ENCODE assay signal across 11 cellular contexts in the genomic region with DNA sequence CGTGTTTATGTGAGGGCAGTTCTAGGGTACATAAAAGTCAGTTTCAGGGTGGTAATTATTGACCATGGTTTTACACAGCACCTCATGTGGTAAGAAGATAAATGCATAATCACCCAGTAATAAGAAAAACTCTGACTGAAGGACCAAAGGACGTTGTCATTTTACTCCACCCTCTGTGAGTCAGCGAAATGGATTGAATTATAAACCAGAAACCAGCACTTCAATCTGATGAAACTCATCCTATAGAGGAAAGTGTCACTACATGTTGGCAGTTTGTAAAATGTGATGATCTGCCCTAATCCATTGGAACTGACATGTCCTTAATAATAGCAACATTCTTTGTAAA.
DNase-seq lines count a peak whose midpoint lies in the region; ATAC-seq, FAIRE-seq and TF ChIP-seq lines count a peak whose summit lies in the region.
"Had no signal": no experiment of that assay in that cellular context is flagged by ENCODE, and none has a peak within 500 bp of the region (broad histone marks: within the 10 kb centered on the region; RNA-seq: fewer than 3 reads in every experiment).

No MANE protein-coding gene starts in this region.

- TF ChIP-seq CTCF in PC-9 (conservative IDR thresholded peaks at IDR 0.05) (no peak), neural cell (IDR thresholded peaks at IDR 0.05; ENCODE audit: poor library complexity, severe bottlenecking) (no peak), WTC11 (IDR thresholded peaks at IDR 0.05) (no peak)

- H3K27me3 ChIP-seq in PC-9 (ENCODE audit: insufficient read depth, low read depth): no peaks in the 10 kb centered on the region
- H3K27me3 ChIP-seq in neural cell (ENCODE audit: insufficient read depth, low read depth, low read length): no peaks in the 10 kb centered on the region

- H3F3A ChIP-seq in PC-9 (ENCODE audit: insufficient read depth, low read depth) (peaks cover 6% of the 10 kb centered on the region; the same call in 1 of the 2 replicates), neural cell (ENCODE audit: insufficient read depth, low read length, poor library complexity, severe bottlenecking) (no peaks in the 10 kb centered on the region)

- H3K9me2 ChIP-seq in PC-9 (ENCODE audit: insufficient read depth): no peaks in the 10 kb centered on the region
- no peaks in the 10 kb centered on the region for H3K9me2 ChIP-seq in neural cell (ENCODE audit: insufficient read depth, low read length)

- H3K4me1 ChIP-seq in PC-9 (replicated peaks; ENCODE audit: insufficient read depth): peaks cover 19% of the 10 kb centered on the region
- H3K4me1 ChIP-seq: BE2C had no signal

- H3K9ac ChIP-seq in neural cell (ENCODE audit: low read length): no peak overlapping the region

- no peaks in the 10 kb centered on the region for H3K4me1 Mint-ChIP-seq in WTC11
- H3K4me1 Mint-ChIP-seq in activated CD4-positive, alpha-beta memory T cell treated with anti-CD3 and anti-CD28 coated beads for 36 hours (ENCODE audit: low read depth): no peaks in the 10 kb centered on the region

- DNase-seq in Daoy (ENCODE audit: low read depth): peak; percentile 12
- DNase-seq in PC-9: peak; percentile 8 to 75
- peak; percentile 90 for DNase-seq in epithelial cell of prostate (ENCODE audit: low read depth, low spot score)
- DNase-seq in WTC11 (ENCODE audit: low spot score): no peak
- DNase-seq in frontal cortex (ENCODE audit: low spot score in 2 of 2): no peak
- DNase-seq in activated CD4-positive, alpha-beta memory T cell treated with anti-CD3 and anti-CD28 coated beads for 36 hours: no peak
- DNase-seq in activated CD4-positive, alpha-beta T cell treated with anti-CD3 and anti-CD28 coated beads for 4 hours: no peak
- DNase-seq: BE2C; effector CD4-positive, alpha-beta T cell; NCI-H2029 had no signal

- H3K27ac ChIP-seq in PC-9 (peak overlapping the region; percentile 86), epithelial cell of prostate (peak overlapping the region; percentile 100), neural cell (ENCODE audit: low read length) (no peak overlapping the region)

- peak; percentile 80 for TF ChIP-seq EP300 in neural cell (conservative IDR thresholded peaks at IDR 0.05; ENCODE audit: poor library complexity, severe bottlenecking)

- POLR2A ChIA-PET in PC-9 (lab: Charles Lee; ENCODE audit: unreplicated experiment): no interaction called here
- POLR2A ChIA-PET in WTC11 (lab: Charles Lee): no interaction called here
- POLR2A ChIA-PET in activated CD4-positive, alpha-beta memory T cell treated with anti-CD3 and anti-CD28 coated beads for 36 hours (lab: Charles Lee): no interaction called here

- H3K36me3 ChIP-seq in PC-9 (ENCODE audit: low read depth) (no peaks in the 10 kb centered on the region), neural cell (ENCODE audit: insufficient read depth, low read length) (no peaks in the 10 kb centered on the region)
- H3K36me3 ChIP-seq: BE2C had no signal

- no peaks in the 10 kb centered on the region; the same call in 1 of the 2 replicates for H3K9me3 ChIP-seq in PC-9 (ENCODE audit: insufficient read depth, low read depth)
- H3K9me3 ChIP-seq in neural cell (ENCODE audit: low read length): no peaks in the 10 kb centered on the region
- H3K9me3 ChIP-seq: BE2C had no signal

- no peaks in the 10 kb centered on the region for H3K36me3 Mint-ChIP-seq in WTC11
- H3K36me3 Mint-ChIP-seq in activated CD4-positive, alpha-beta memory T cell treated with anti-CD3 and anti-CD28 coated beads for 36 hours: no peaks in the 10 kb centered on the region

- H3K9me3 Mint-ChIP-seq in WTC11: no peaks in the 10 kb centered on the region; the same call in 1 of the 2 replicates
- no peaks in the 10 kb centered on the region for H3K9me3 Mint-ChIP-seq in activated CD4-positive, alpha-beta memory T cell treated with anti-CD3 and anti-CD28 coated beads for 36 hours

- intact Hi-C loops in PC-9 (cut with micrococcal nuclease; ENCODE audit: unreplicated experiment): loop anchor here (1.0 kb wide), 1 partner anchor 36 kb away; no protein-coding TSS in a partner anchor
- intact Hi-C loops in activated CD4-positive, alpha-beta memory T cell treated with anti-CD3 and anti-CD28 coated beads for 36 hours (cut with micrococcal nuclease): no loop called here

- no peak overlapping the region for H3K4me3 Mint-ChIP-seq in WTC11
- H3K4me3 Mint-ChIP-seq in activated CD4-positive, alpha-beta memory T cell treated with anti-CD3 and anti-CD28 coated beads for 36 hours: no peak overlapping the region

- BruUV-seq in PC-9 (replicated peaks; lab: Mats Ljungman, UMichigan): no TSS peak

- H3K4me2 ChIP-seq in PC-9 (peak overlapping the region; percentile 37; the same call in 1 of the 2 replicates), neural cell (ENCODE audit: low read length) (no peak overlapping the region)

- no peak overlapping the region for H3K27ac Mint-ChIP-seq in WTC11
- no peak overlapping the region for H3K27ac Mint-ChIP-seq in activated CD4-positive, alpha-beta memory T cell treated with anti-CD3 and anti-CD28 coated beads for 36 hours

- TF ChIP-seq RAD21 in neural cell (conservative IDR thresholded peaks at IDR 0.05): no peak

- peak overlapping the region; percentile 64 for H2AFZ ChIP-seq in PC-9
- no peak overlapping the region for H2AFZ ChIP-seq in neural cell (ENCODE audit: low read depth, low read length)

- H4K20me1 ChIP-seq in PC-9 (ENCODE audit: insufficient read depth) (no peaks in the 10 kb centered on the region), neural cell (ENCODE audit: insufficient read depth) (no peaks in the 10 kb centered on the region)

- ATAC-seq in WTC11: no peak

- CTCF ChIA-PET in PC-9 (lab: Charles Lee) (no interaction called here), WTC11 (lab: Charles Lee) (no interaction called here)
- CTCF ChIA-PET in activated CD4-positive, alpha-beta memory T cell treated with anti-CD3 and anti-CD28 coated beads for 36 hours (lab: Charles Lee): no interaction called here

- H3K27me3 Mint-ChIP-seq in WTC11 (ENCODE audit: low read depth): no peaks in the 10 kb centered on the region
- no peaks in the 10 kb centered on the region for H3K27me3 Mint-ChIP-seq in activated CD4-positive, alpha-beta memory T cell treated with anti-CD3 and anti-CD28 coated beads for 36 hours

- H3K4me3 ChIP-seq in PC-9: no peak overlapping the region
- no peak overlapping the region for H3K4me3 ChIP-seq in neural cell (ENCODE audit: low read length)

- no peak for FAIRE-seq in frontal cortex (lab: Jason Lieb, UNC)

- H3K79me2 ChIP-seq in PC-9 (ENCODE audit: low read depth) (no peaks in the 10 kb centered on the region), neural cell (replicated peaks; ENCODE audit: insufficient read depth, low read length) (no peaks in the 10 kb centered on the region)

TF ChIP-seq in neural cell, 6 proteins besides CTCF, POLR2A, EP300 and RAD21:
- TF ChIP-seq, protein P1, sequence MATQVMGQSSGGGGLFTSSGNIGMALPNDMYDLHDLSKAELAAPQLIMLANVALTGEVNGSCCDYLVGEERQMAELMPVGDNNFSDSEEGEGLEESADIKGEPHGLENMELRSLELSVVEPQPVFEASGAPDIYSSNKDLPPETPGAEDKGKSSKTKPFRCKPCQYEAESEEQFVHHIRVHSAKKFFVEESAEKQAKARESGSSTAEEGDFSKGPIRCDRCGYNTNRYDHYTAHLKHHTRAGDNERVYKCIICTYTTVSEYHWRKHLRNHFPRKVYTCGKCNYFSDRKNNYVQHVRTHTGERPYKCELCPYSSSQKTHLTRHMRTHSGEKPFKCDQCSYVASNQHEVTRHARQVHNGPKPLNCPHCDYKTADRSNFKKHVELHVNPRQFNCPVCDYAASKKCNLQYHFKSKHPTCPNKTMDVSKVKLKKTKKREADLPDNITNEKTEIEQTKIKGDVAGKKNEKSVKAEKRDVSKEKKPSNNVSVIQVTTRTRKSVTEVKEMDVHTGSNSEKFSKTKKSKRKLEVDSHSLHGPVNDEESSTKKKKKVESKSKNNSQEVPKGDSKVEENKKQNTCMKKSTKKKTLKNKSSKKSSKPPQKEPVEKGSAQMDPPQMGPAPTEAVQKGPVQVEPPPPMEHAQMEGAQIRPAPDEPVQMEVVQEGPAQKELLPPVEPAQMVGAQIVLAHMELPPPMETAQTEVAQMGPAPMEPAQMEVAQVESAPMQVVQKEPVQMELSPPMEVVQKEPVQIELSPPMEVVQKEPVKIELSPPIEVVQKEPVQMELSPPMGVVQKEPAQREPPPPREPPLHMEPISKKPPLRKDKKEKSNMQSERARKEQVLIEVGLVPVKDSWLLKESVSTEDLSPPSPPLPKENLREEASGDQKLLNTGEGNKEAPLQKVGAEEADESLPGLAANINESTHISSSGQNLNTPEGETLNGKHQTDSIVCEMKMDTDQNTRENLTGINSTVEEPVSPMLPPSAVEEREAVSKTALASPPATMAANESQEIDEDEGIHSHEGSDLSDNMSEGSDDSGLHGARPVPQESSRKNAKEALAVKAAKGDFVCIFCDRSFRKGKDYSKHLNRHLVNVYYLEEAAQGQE (IDR thresholded peaks at IDR 0.05; ENCODE audit: borderline replicate concordance): no peak
- peak; percentile 87 for TF ChIP-seq POLR2AphosphoS5 (IDR thresholded peaks at IDR 0.05)

TF ChIP-seq in WTC11, 78 proteins besides CTCF, POLR2A, EP300 and RAD21 (continues in another document):
- TF ChIP-seq NR2C2 (CRISPR knock-in tag; IDR thresholded peaks at IDR 0.05) (no peak), MXD4 (CRISPR knock-in tag; IDR thresholded peaks at IDR 0.05; ENCODE audit: borderline replicate concordance) (no peak), SMAD4 (CRISPR knock-in tag; IDR thresholded peaks at IDR 0.05) (no peak), ZNF671 (CRISPR knock-in tag; IDR thresholded peaks at IDR 0.05) (no peak), E2F5 (CRISPR knock-in tag; IDR thresholded peaks at IDR 0.05) (no peak), ATF3 (CRISPR knock-in tag; conservative IDR thresholded peaks at IDR 0.05) (no peak)

Comparison
In these comparisons a context has a peak if more than half of its experiments do, and no peak if none do; other contexts are left out.
1. DNase-seq: peak in Daoy (single experiment), PC-9 (2 of 2) and epithelial cell of prostate (single experiment); none in WTC11 (single experiment), frontal cortex (0 of 2), activated CD4-positive, alpha-beta memory T cell treated with anti-CD3 and anti-CD28 coated beads for 36 hours (single experiment) and activated CD4-positive, alpha-beta T cell treated with anti-CD3 and anti-CD28 coated beads for 4 hours (0 of 2).